28 cellular contexts compared by ENCODE assay signal in genomic region chr12:24854017-24854416, GRCh38.
DNase-seq lines count a peak whose midpoint lies in the region; ATAC-seq, FAIRE-seq and TF ChIP-seq lines count a peak whose summit lies in the region.
"Had no signal": no experiment of that assay in that cellular context is flagged by ENCODE, and none has a peak within 500 bp of the region (broad histone marks: within the 10 kb centered on the region; RNA-seq: fewer than 3 reads in every experiment).

No MANE protein-coding gene starts in this region.

- H3K79me2 ChIP-seq in K562 (ENCODE audit: control insufficient read depth, insufficient read depth, low read length), result peaks cover 16% of the 10 kb centered on the region; the same call in 2 of the 3 replicates

- no peaks in the 10 kb centered on the region for H3K9me1 ChIP-seq in K562 (ENCODE audit: control insufficient read depth, insufficient read depth, low read length)

- WGBS in K562 (ENCODE audit: insufficient coverage, low coverage, missing lambda C conversion rate), result 67% methylated on average over 1 of the region's 1 CpG
- WGBS in mesodermal cell (ENCODE audit: insufficient coverage in 2 of 2), 2 experiments, result 75 to 86% methylated on average over 1 of the region's 1 CpG

- peaks cover 9% of the 10 kb centered on the region for H3K4me1 Mint-ChIP-seq in activated naive CD8-positive, alpha-beta T cell (ENCODE audit: low read depth)
- peaks cover 16% of the 10 kb centered on the region for H3K4me1 Mint-ChIP-seq in activated naive CD8-positive, alpha-beta T cell treated with anti-CD3 and anti-CD28 coated beads, Interleukin-2, amount 50 U/mL, for 24 hours

- H3K4me1 ChIP-seq in K562 (replicated peaks in 1 of 2; ENCODE audit: control insufficient read depth in 2 of 2, insufficient read depth in 2 of 2, low read length in 2 of 2) (peaks cover 0 to 5% of the 10 kb centered on the region in 2 experiments; a peak in 2 of 5 replicates), mesodermal cell (ENCODE audit: control insufficient read depth, insufficient read depth, low read length, poor library complexity, severe bottlenecking) (peaks cover 4% of the 10 kb centered on the region)
- H3K4me1 ChIP-seq: sigmoid colon, stomach, tibial artery had no signal

- in situ Hi-C loops in K562 (cut with MboI), result no loop called here

- no peak for TF ChIP-seq POLR2A in K562 (conservative IDR thresholded peaks at IDR 0.05)

- CTCF ChIA-PET in K562 (lab: Yijun Ruan, JAX; ENCODE audit: low intra/inter-chr PET ratio), result no interaction called here

- no TSS peak for BruUV-seq in K562 (replicated peaks; lab: Mats Ljungman, UMichigan)

- intact Hi-C loops in K562 (cut with micrococcal nuclease), result loop anchor here (5.0 kb wide), 1 partner anchor 98 kb away; no protein-coding TSS in a partner anchor

- no peak for FAIRE-seq in K562 (lab: Jason Lieb, UNC)

- H3K9me3 Mint-ChIP-seq in activated naive CD8-positive, alpha-beta T cell (ENCODE audit: low read depth), result peaks cover 5% of the 10 kb centered on the region
- no peaks in the 10 kb centered on the region for H3K9me3 Mint-ChIP-seq in activated naive CD8-positive, alpha-beta T cell treated with anti-CD3 and anti-CD28 coated beads, Interleukin-2, amount 50 U/mL, for 24 hours
- H3K9me3 Mint-ChIP-seq: activated T-cell treated with anti-CD3 and anti-CD28 coated beads, Interleukin-2, amount 50 U/mL, for 72 hours; T-helper 1 cell treated with Interleukin-12 subunit alpha and Interleukin-12 subunit beta and Interleukin-4 antibody, amounts not matched to agents 30 μg/mL and 1 μg/mL, for 36 hours had no signal

- H4K20me1 ChIP-seq in K562 (replicated peaks; ENCODE audit: control insufficient read depth, insufficient read depth, low read length), result no peaks in the 10 kb centered on the region

- H2AFZ ChIP-seq in K562 (ENCODE audit: low read depth, low read length), result no peak overlapping the region

- no peak for TF ChIP-seq RAD21 in K562 (CRISPR knock-in tag; conservative IDR thresholded peaks at IDR 0.05 in 1 of 2, IDR thresholded peaks at IDR 0.05 in 1 of 2)

- no peaks in the 10 kb centered on the region for H3K36me3 Mint-ChIP-seq in activated naive CD8-positive, alpha-beta T cell
- peaks cover 9% of the 10 kb centered on the region for H3K36me3 Mint-ChIP-seq in activated naive CD8-positive, alpha-beta T cell treated with anti-CD3 and anti-CD28 coated beads, Interleukin-2, amount 50 U/mL, for 24 hours (ENCODE audit: low read depth)

- H3K27ac ChIP-seq in K562 (ENCODE audit: extremely low read depth, low read depth, low read length) (peak overlapping the region; percentile 20; the same call in 1 of the 3 replicates), mesodermal cell (ENCODE audit: low read depth, low read length, severe bottlenecking) (peak overlapping the region; percentile 10)
- H3K27ac ChIP-seq: cardiac muscle cell, sigmoid colon, stomach, tibial artery had no signal

- no peak overlapping the region for H3K4me3 Mint-ChIP-seq in activated naive CD8-positive, alpha-beta T cell
- H3K4me3 Mint-ChIP-seq in activated naive CD8-positive, alpha-beta T cell treated with anti-CD3 and anti-CD28 coated beads, Interleukin-2, amount 50 U/mL, for 24 hours, result no peak overlapping the region
- H3K4me3 Mint-ChIP-seq: activated naive CD4-positive, alpha-beta T cell treated with anti-CD3 and anti-CD28 coated beads for 36 hours; activated T-cell treated with anti-CD3 and anti-CD28 coated beads, Interleukin-2, amount 50 U/mL, for 72 hours; neural crest cell; T-helper 1 cell treated with Interleukin-12 subunit alpha and Interleukin-12 subunit beta and Interleukin-4 antibody, amounts not matched to agents 30 μg/mL and 1 μg/mL, for 36 hours had no signal

- POLR2A ChIA-PET in K562 (lab: Yijun Ruan, JAX), result interaction anchor here (1.0 to 1.6 kb wide), 3 partner anchors 8 to 28 kb away, joined by 3 to 4 read pairs (median 4); no protein-coding TSS in a partner anchor

- peak overlapping the region; percentile 23 for H3K27ac Mint-ChIP-seq in activated naive CD8-positive, alpha-beta T cell
- no peak overlapping the region for H3K27ac Mint-ChIP-seq in activated naive CD8-positive, alpha-beta T cell treated with anti-CD3 and anti-CD28 coated beads, Interleukin-2, amount 50 U/mL, for 24 hours
- H3K27ac Mint-ChIP-seq: activated naive CD4-positive, alpha-beta T cell treated with anti-CD3 and anti-CD28 coated beads for 36 hours; activated T-cell treated with anti-CD3 and anti-CD28 coated beads, Interleukin-2, amount 50 U/mL, for 72 hours; progenitor cell of endocrine pancreas; T-helper 1 cell treated with Interleukin-12 subunit alpha and Interleukin-12 subunit beta and Interleukin-4 antibody, amounts not matched to agents 30 μg/mL and 1 μg/mL, for 36 hours had no signal

- H3K9me3 ChIP-seq in K562 (replicated peaks; ENCODE audit: control insufficient read depth, insufficient read depth, low read depth, low read length) (no peaks in the 10 kb centered on the region), mesodermal cell (ENCODE audit: control insufficient read depth, low read length) (peaks cover 13% of the 10 kb centered on the region)
- H3K9me3 ChIP-seq: mucosa of descending colon, sigmoid colon, stomach, tibial artery had no signal

- H3K36me3 ChIP-seq in K562 (ENCODE audit: control insufficient read depth, insufficient read depth, low read length), result peaks cover 29% of the 10 kb centered on the region; the same call in 2 of the 3 replicates
- peaks cover 62% of the 10 kb centered on the region for H3K36me3 ChIP-seq in mesodermal cell (ENCODE audit: control insufficient read depth, insufficient read depth, low read length)
- H3K36me3 ChIP-seq: cardiac muscle cell, sigmoid colon, stomach, tibial artery had no signal

- H3K9ac ChIP-seq in K562 (ENCODE audit: insufficient read depth in 1 of 2, low read depth in 2 of 2, low read length in 2 of 2), result no peak overlapping the region

- H3K27me3 Mint-ChIP-seq in activated naive CD8-positive, alpha-beta T cell, result no peaks in the 10 kb centered on the region
- H3K27me3 Mint-ChIP-seq in activated naive CD8-positive, alpha-beta T cell treated with anti-CD3 and anti-CD28 coated beads, Interleukin-2, amount 50 U/mL, for 24 hours, result peaks cover 4% of the 10 kb centered on the region
- H3K27me3 Mint-ChIP-seq: progenitor cell of endocrine pancreas had no signal

- DNase-seq in activated naive CD8-positive, alpha-beta T cell treated with anti-CD3 and anti-CD28 coated beads, Interleukin-2, amount 50 U/mL, for 24 hours, result no peak
- DNase-seq in K562 (ENCODE audit: extremely low read depth in 1 of 4, low spot score in 3 of 4), result no peak
- DNase-seq in NCI-H1694 (lab: John Stamatoyannopoulos, UW), result no peak
- no peak for DNase-seq in DMS 273 (lab: John Stamatoyannopoulos, UW; ENCODE audit: unreplicated experiment)
- DNase-seq in activated CD8-positive, alpha-beta memory T cell treated with anti-CD3 and anti-CD28 coated beads, Interleukin-2, amount 50 U/mL, for 4 hours, result no peak
- DNase-seq: activated CD8-positive, alpha-beta memory T cell treated with anti-CD3 and anti-CD28 coated beads for 24 hours; activated naive CD4-positive, alpha-beta T cell treated with anti-CD3 and anti-CD28 coated beads for 36 hours; activated T-cell treated with anti-CD3 and anti-CD28 coated beads, Interleukin-2, amount 50 U/mL, for 72 hours; cortex of kidney; DMS79 treated with DMSO at 0.1 percent for 48 hours; GOT3; left ventricle myocardium superior; mucosa of descending colon; NCI-H1417; NCI-H510A treated with DMSO at 0.1 percent for 48 hours; SHP77 treated with DMSO at 0.1 percent for 48 hours; sigmoid colon; stimulated activated CD8-positive, alpha-beta memory T cell treated with anti-CD3 and anti-CD28 coated beads, Interleukin-4, amount 100 ng/mL, for 48 hours; stomach; tibial artery had no signal

- TF ChIP-seq CTCF in K562 (IDR thresholded peaks at IDR 0.05 in 2 of 3, conservative IDR thresholded peaks at IDR 0.05 in 1 of 3; ENCODE audit: insufficient read depth in 2 of 3, low read depth in 1 of 3, low read length in 3 of 3), result no peak

- H3K27me3 ChIP-seq in K562 (ENCODE audit: control insufficient read depth in 2 of 2, insufficient read depth in 2 of 2, low read length in 2 of 2), result no peaks in the 10 kb centered on the region
- H3K27me3 ChIP-seq: cardiac muscle cell, sigmoid colon, stomach, tibial artery had no signal

- no peak for TF ChIP-seq EP300 in K562 (IDR thresholded peaks at IDR 0.05; ENCODE audit: low read length)

- H3K4me3 ChIP-seq in K562, result no peak overlapping the region
- no peak overlapping the region for H3K4me3 ChIP-seq in mesodermal cell (ENCODE audit: extremely low read depth, insufficient read depth, low read length, poor library complexity, severe bottlenecking)
- H3K4me3 ChIP-seq: cardiac muscle cell, mucosa of descending colon, sigmoid colon, stomach, tibial artery had no signal

- H3K4me2 ChIP-seq in K562 (ENCODE audit: insufficient read depth, low read length), result no peak overlapping the region

- no peak for ATAC-seq in activated naive CD8-positive, alpha-beta T cell treated with anti-CD3 and anti-CD28 coated beads, Interleukin-2, amount 50 U/mL, for 24 hours
- ATAC-seq in K562 (no peak), HG03342 (IDR thresholded peaks at IDR 0.05; ENCODE audit: unreplicated experiment) (no peak)
- ATAC-seq: activated T-cell treated with anti-CD3 and anti-CD28 coated beads, Interleukin-2, amount 50 U/mL, for 72 hours; left ventricle myocardium superior; mucosa of descending colon; Panc1 had no signal
